Comparison of ENCODE assay signal across 8 cellular contexts in the genomic region with DNA sequence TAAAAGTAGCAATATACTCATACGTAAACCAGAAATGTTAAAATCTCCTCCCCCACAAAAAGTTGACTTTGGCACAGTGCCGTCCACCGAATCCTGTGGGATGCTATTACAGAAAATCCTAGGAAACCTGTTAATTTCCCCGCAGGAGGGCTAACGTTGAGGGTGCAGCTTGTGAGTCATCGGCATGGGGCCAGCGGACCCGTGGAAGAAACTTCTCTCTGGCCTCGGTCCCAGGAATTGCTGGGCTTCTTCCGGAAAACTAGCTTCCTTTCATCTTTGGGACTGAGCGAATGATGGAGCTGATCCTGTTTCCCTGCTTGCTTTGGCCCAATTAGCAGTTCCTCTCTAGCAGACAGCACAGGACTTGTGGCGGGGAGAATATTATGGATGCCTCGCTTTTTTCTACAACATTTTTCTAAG. TPM values are rescaled to one million over a fixed set of nuclear protein-coding genes. Genes with fewer than 3 reads are reported as not detected.
DNase-seq lines count a peak whose midpoint lies in the region; ATAC-seq, FAIRE-seq and TF ChIP-seq lines count a peak whose summit lies in the region.

No MANE protein-coding gene starts in this region.

- no peak for TF ChIP-seq CTCF in right atrium auricular region (IDR thresholded peaks at IDR 0.05)

- H3K9ac ChIP-seq in adipocyte (ENCODE audit: low read length), result no peak overlapping the region

- H3K36me3 ChIP-seq in adipocyte (ENCODE audit: control insufficient read depth, insufficient read depth, low read length, severe bottlenecking), result no peaks in the 10 kb centered on the region
- H3K36me3 ChIP-seq in right atrium auricular region, result no peaks in the 10 kb centered on the region

- H3K4me1 ChIP-seq in adipocyte (ENCODE audit: control insufficient read depth, insufficient read depth, low read length) (peaks cover 56% of the 10 kb centered on the region), right atrium auricular region (peaks cover 0 to 11% of the 10 kb centered on the region in 2 donors)

- FAIRE-seq in H54 (lab: Jason Lieb, UNC), result peak; percentile 77

- ATAC-seq in HG03196 (IDR thresholded peaks at IDR 0.05; ENCODE audit: unreplicated experiment), result no peak
- no peak for ATAC-seq in HG03469 (IDR thresholded peaks at IDR 0.05; ENCODE audit: unreplicated experiment)
- ATAC-seq in HG02840 (IDR thresholded peaks at IDR 0.05; ENCODE audit: low FRiP score, unreplicated experiment), result no peak
- no peak for ATAC-seq in GM21529 (IDR thresholded peaks at IDR 0.05; ENCODE audit: unreplicated experiment)

- H3K27me3 ChIP-seq in adipocyte (replicated peaks; ENCODE audit: control insufficient read depth, insufficient read depth, low read length) (no peaks in the 10 kb centered on the region), right atrium auricular region (no peaks in the 10 kb centered on the region)

- peak; percentile 72 for DNase-seq in H54 (ENCODE audit: insufficient read length, low spot score)
- peak; percentile 95 for DNase-seq in adipocyte (ENCODE audit: low read depth)
- DNase-seq in right atrium auricular region (ENCODE audit: low spot score), result peak; percentile 87
- peak; percentile 92 for DNase-seq in smooth muscle cell of the brain vasculature (ENCODE audit: low read depth, low spot score)

- peak overlapping the region; percentile 32 to 68 for H3K27ac ChIP-seq in right atrium auricular region

- no peak for TF ChIP-seq POLR2A in H54 (IDR thresholded peaks at IDR 0.05; ENCODE audit: low read depth, low read length)

- peaks cover 12% of the 10 kb centered on the region for H3K9me3 ChIP-seq in adipocyte (ENCODE audit: control insufficient read depth, low read length)
- peaks cover 0 to 6% of the 10 kb centered on the region in 2 donors for H3K9me3 ChIP-seq in right atrium auricular region

- peak overlapping the region; percentile 54 for H3K4me3 ChIP-seq in adipocyte (ENCODE audit: low read length)
- no peak overlapping the region for H3K4me3 ChIP-seq in right atrium auricular region

RNA-seq across cellular contexts. Expression of gene CRYGN, which starts 13.4 kb away (rescaled TPM):
- total RNA-seq in right atrium auricular region, result under 1 TPM in 1 of 2 donors, not detected in 1; 0.90 TPM

RNA-seq across cellular contexts. Expression of gene WDR86, which starts 16.7 kb away (rescaled TPM):
- 1 to 10 TPM in 1 of 2 donors, under 1 TPM in 1; 0.33 to 1.6 TPM for total RNA-seq in right atrium auricular region
